Comparison of ENCODE assay signal across 25 cellular contexts in the genomic region with DNA sequence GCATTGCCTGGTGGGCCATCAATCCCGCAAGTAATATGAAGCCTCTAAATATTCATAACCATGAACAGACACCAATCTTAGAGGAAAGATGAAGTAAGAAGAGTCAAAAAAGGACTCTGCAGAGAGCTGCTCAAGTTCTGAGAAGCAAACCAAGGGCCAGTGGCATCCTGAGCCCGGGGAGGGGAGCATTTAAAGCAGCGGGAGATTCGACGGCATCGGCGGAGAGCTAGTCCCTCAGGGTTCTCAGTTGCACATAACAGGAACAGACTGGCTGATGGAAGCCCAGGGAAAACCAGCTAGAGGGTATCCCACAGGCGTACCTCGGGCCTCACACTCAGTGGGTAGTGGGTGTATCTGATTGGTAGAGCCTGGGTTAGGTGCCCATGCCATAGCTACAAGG. TPM values are rescaled to one million over a fixed set of nuclear protein-coding genes. Genes with fewer than 3 reads are reported as not detected.
"Had no signal": no experiment of that assay in that cellular context is flagged by ENCODE, and none has a peak within 500 bp of the region (broad histone marks: within the 10 kb centered on the region; RNA-seq: fewer than 3 reads in every experiment).

No MANE protein-coding gene starts in this region.

- H3K4me3 ChIP-seq: MG63 had no signal

- H3K36me3 ChIP-seq: MG63 had no signal

- FAIRE-seq: HepG2, RCC 7860 had no signal

- DNase-seq: IMR-90, Karpas-422, KG1, MG63, NCI-H1092, NCI-H1105 treated with DMSO at 0.1 percent for 48 hours, NCI-H1417 treated with DMSO at 0.1 percent for 48 hours, NCI-H146, NCI-H1694 treated with DMSO at 0.1 percent for 48 hours, NCI-H1930, NCI-H2081 treated with DMSO at 0.1 percent for 48 hours, NCI-H2171, NCI-H226, NCI-H446, NCI-H510A, NCI-H524 treated with DMSO at 0.1 percent for 48 hours, NCI-H69, NCI-H774, Right ventricle myocardium superior, RPMI8226, SIG-M5, SK-N-SH had no signal

- H3K9me3 ChIP-seq: MG63, SK-N-SH had no signal

- ATAC-seq: HepG2 had no signal

RNA-seq across cellular contexts. Expression of gene PNMA6E, which starts 4.9 kb away (rescaled TPM):
- total RNA-seq: HepG2, IMR-90, Right ventricle myocardium superior, SK-MEL-5 had no signal
- polyA plus RNA-seq: HepG2, IMR-90, SK-N-SH had no signal

RNA-seq across cellular contexts. Expression of gene ZFP92, which starts 5.3 kb away (rescaled TPM):
- polyA plus RNA-seq: HepG2 had no signal
